In genomic region chr5:54325610-54326311, GRCh38 we compare ENCODE assay signal across 1 cellular context.
TF ChIP-seq lines count a peak whose summit lies in the region.

No MANE protein-coding gene starts in this region.

TF ChIP-seq in GM23338, 12 proteins besides CTCF, POLR2A, EP300 and RAD21:
- TF ChIP-seq ETS1 (IDR thresholded peaks at IDR 0.05) (no peak), EZH2phosphoT487 (IDR thresholded peaks at IDR 0.05; ENCODE audit: unreplicated experiment) (no peak), CREB1 (CRISPR knock-in tag; IDR thresholded peaks at IDR 0.05; ENCODE audit: low read depth) (no peak), NANOG (IDR thresholded peaks at IDR 0.05; ENCODE audit: borderline replicate concordance) (no peak), POLR2AphosphoS5 (IDR thresholded peaks at IDR 0.05; ENCODE audit: low read depth) (no peak), ZNF114 (CRISPR knock-in tag; IDR thresholded peaks at IDR 0.05) (no peak), JUNB (IDR thresholded peaks at IDR 0.05; ENCODE audit: unreplicated experiment) (no peak), ZNF331 (CRISPR knock-in tag; IDR thresholded peaks at IDR 0.05; ENCODE audit: low read depth) (no peak), REST (IDR thresholded peaks at IDR 0.05; ENCODE audit: unreplicated experiment) (no peak), EZH2 (IDR thresholded peaks at IDR 0.05; ENCODE audit: low read depth, unreplicated experiment) (no peak), ZNF462 (CRISPR knock-in tag; IDR thresholded peaks at IDR 0.05) (no peak), STAT1 (IDR thresholded peaks at IDR 0.05; ENCODE audit: unreplicated experiment) (no peak)
